In genomic region chr6:26202201-26202611, GRCh38 we compare ENCODE assay signal across 20 cellular contexts.
DNase-seq lines count a peak whose midpoint lies in the region; ATAC-seq and TF ChIP-seq lines count a peak whose summit lies in the region.
"Had no signal": no experiment of that assay in that cellular context is flagged by ENCODE, and none has a peak within 500 bp of the region (broad histone marks: within the 10 kb centered on the region; RNA-seq: fewer than 3 reads in every experiment).

No MANE protein-coding gene starts in this region.

- H3K27me3 Mint-ChIP-seq in activated CD8-positive, alpha-beta T cell treated with anti-CD3 and anti-CD28 coated beads, Interleukin-2, amount 10 ng/mL, durations not matched to agents 7 days and 5 days (ENCODE audit: low read depth) = no peaks in the 10 kb centered on the region
- H3K27me3 Mint-ChIP-seq in neural progenitor cell (ENCODE audit: insufficient read depth, low read depth) = peaks cover 8% of the 10 kb centered on the region
- H3K27me3 Mint-ChIP-seq in CD4-positive, alpha-beta memory T cell = peaks cover 0 to 3% of the 10 kb centered on the region in 2 donors

- POLR2A ChIA-PET in activated CD8-positive, alpha-beta T cell treated with anti-CD3 and anti-CD28 coated beads, Interleukin-2, amount 10 ng/mL, durations not matched to agents 7 days and 5 days (lab: Charles Lee) = interaction anchor here (1.3 to 30.7 kb wide), 7 partner anchors 7 to 176 kb away, joined by 18 to 2224 read pairs (median 1039); a partner anchor contains a TSS
- POLR2A ChIA-PET in CD4-positive, alpha-beta memory T cell (lab: Charles Lee; ENCODE audit: partially characterized antibody) = interaction anchor here (0.8 to 25.6 kb wide), 10 partner anchors 14 to 1691 kb away, joined by 3 to 2476 read pairs (median 71); a partner anchor contains a TSS

- peaks cover 18% of the 10 kb centered on the region for H3K36me3 Mint-ChIP-seq in activated CD8-positive, alpha-beta T cell treated with anti-CD3 and anti-CD28 coated beads, Interleukin-2, amount 10 ng/mL, durations not matched to agents 7 days and 5 days (ENCODE audit: low read depth)
- H3K36me3 Mint-ChIP-seq in neural progenitor cell = no peaks in the 10 kb centered on the region
- peaks cover 0 to 23% of the 10 kb centered on the region in 2 donors for H3K36me3 Mint-ChIP-seq in CD4-positive, alpha-beta memory T cell
- H3K36me3 Mint-ChIP-seq: CD14-positive monocyte had no signal

- H3K27me3 ChIP-seq in neural progenitor cell = no peaks in the 10 kb centered on the region
- no peaks in the 10 kb centered on the region for H3K27me3 ChIP-seq in CD4-positive, alpha-beta memory T cell (ENCODE audit: insufficient read depth, low read length)

- H3K9me3 Mint-ChIP-seq in activated CD8-positive, alpha-beta T cell treated with anti-CD3 and anti-CD28 coated beads, Interleukin-2, amount 10 ng/mL, durations not matched to agents 7 days and 5 days (ENCODE audit: insufficient read depth) = no peaks in the 10 kb centered on the region
- H3K9me3 Mint-ChIP-seq in neural progenitor cell = no peaks in the 10 kb centered on the region
- H3K9me3 Mint-ChIP-seq in CD4-positive, alpha-beta memory T cell = peaks cover 0 to 14% (median 0%) of the 10 kb centered on the region in 8 donors

- H3K4me3 Mint-ChIP-seq in activated CD8-positive, alpha-beta T cell treated with anti-CD3 and anti-CD28 coated beads, Interleukin-2, amount 10 ng/mL, durations not matched to agents 7 days and 5 days = no peak overlapping the region
- peak overlapping the region; percentile 52 for H3K4me3 Mint-ChIP-seq in neural progenitor cell
- H3K4me3 Mint-ChIP-seq in CD4-positive, alpha-beta memory T cell = no peak overlapping the region
- H3K4me3 Mint-ChIP-seq: CD14-positive monocyte had no signal

- H3K4me1 Mint-ChIP-seq in activated CD8-positive, alpha-beta T cell treated with anti-CD3 and anti-CD28 coated beads, Interleukin-2, amount 10 ng/mL, durations not matched to agents 7 days and 5 days (ENCODE audit: low read depth) = peaks cover 40% of the 10 kb centered on the region
- H3K4me1 Mint-ChIP-seq in neural progenitor cell = peaks cover 33% of the 10 kb centered on the region
- H3K4me1 Mint-ChIP-seq in CD4-positive, alpha-beta memory T cell = peaks cover 17 to 33% (median 25%) of the 10 kb centered on the region in 4 donors

- no peak overlapping the region for H2AFZ ChIP-seq in neural progenitor cell (replicated peaks)

- H4K20me1 ChIP-seq in neural progenitor cell (ENCODE audit: low read depth) = peaks cover 23% of the 10 kb centered on the region

- intact Hi-C loops in CD4-positive, alpha-beta memory T cell (cut with micrococcal nuclease) = no loop called here

- peaks cover 40% of the 10 kb centered on the region for H3K4me1 ChIP-seq in neural progenitor cell
- H3K4me1 ChIP-seq in CD4-positive, alpha-beta memory T cell (ENCODE audit: insufficient read depth, low read length) = peaks cover 44% of the 10 kb centered on the region

- H3K4me2 ChIP-seq in neural progenitor cell = no peak overlapping the region

- no peak for ATAC-seq in activated CD8-positive, alpha-beta T cell treated with anti-CD3 and anti-CD28 coated beads, Interleukin-2, amount 10 ng/mL, durations not matched to agents 7 days and 5 days
- ATAC-seq: activated CD4-positive, CD25-positive, alpha-beta regulatory T cell treated with anti-CD3 and anti-CD28 coated beads, Interleukin-2, amount 50 U/mL, for 24 hours; gastrocnemius medialis; upper lobe of right lung had no signal

- CTCF ChIA-PET in activated CD8-positive, alpha-beta T cell treated with anti-CD3 and anti-CD28 coated beads, Interleukin-2, amount 10 ng/mL, durations not matched to agents 7 days and 5 days (lab: Charles Lee) = no interaction called here
- CTCF ChIA-PET in CD4-positive, alpha-beta memory T cell (lab: Charles Lee; ENCODE audit: partially characterized antibody) = interaction anchor here (0.8 to 3.9 kb wide), 4 partner anchors 13 to 49 kb away, joined by 3 to 25 read pairs (median 10); a partner anchor contains a TSS

- no peak for TF ChIP-seq CTCF in neural progenitor cell (IDR thresholded peaks at IDR 0.05)
- TF ChIP-seq CTCF in GM20000 (IDR thresholded peaks at IDR 0.05; ENCODE audit: extremely low read depth, missing control alignments) = no peak

- H3K9ac ChIP-seq in neural progenitor cell = no peak overlapping the region

- no peak overlapping the region for H3K4me3 ChIP-seq in neural progenitor cell
- no peak overlapping the region for H3K4me3 ChIP-seq in CD4-positive, alpha-beta memory T cell (ENCODE audit: low read length in 2 of 2)
- H3K4me3 ChIP-seq: gastrocnemius medialis, skin epidermis, upper lobe of right lung had no signal

- H3K27ac ChIP-seq in KOPT-K1 (ENCODE audit: low read depth, low read length, poor library complexity, severe bottlenecking) = peak overlapping the region; percentile 93
- H3K27ac ChIP-seq in neural progenitor cell = no peak overlapping the region
- H3K27ac ChIP-seq in CD4-positive, alpha-beta memory T cell (ENCODE audit: low read depth, low read length) = no peak overlapping the region
- H3K27ac ChIP-seq: gastrocnemius medialis, KMS-11, skin epidermis, upper lobe of right lung had no signal

- H3F3A ChIP-seq in neural progenitor cell (ENCODE audit: low read depth) = peaks cover 92% of the 10 kb centered on the region

- peaks cover 53% of the 10 kb centered on the region for H3K79me2 ChIP-seq in neural progenitor cell (ENCODE audit: low read depth)

- DNase-seq in NCI-H82 (lab: John Stamatoyannopoulos, UW) = peak; percentile 42
- no peak for DNase-seq in NCI-H82 treated with DMSO at 0.1 percent for 48 hours (lab: John Stamatoyannopoulos, UW; ENCODE audit: unreplicated experiment)
- DNase-seq in activated CD8-positive, alpha-beta T cell treated with anti-CD3 and anti-CD28 coated beads, Interleukin-2, amount 10 ng/mL, durations not matched to agents 7 days and 5 days = peak; percentile 22
- no peak for DNase-seq in neural progenitor cell (ENCODE audit: low spot score)
- DNase-seq in NCI-H510A (lab: John Stamatoyannopoulos, UW) = no peak
- no peak for DNase-seq in GM20000 (ENCODE audit: low spot score)
- no peak for DNase-seq in CD4-positive, alpha-beta memory T cell
- DNase-seq: activated gamma-delta T cell; central memory CD4-positive, alpha-beta T cell; gastrocnemius medialis; NCI-H1048; NCI-H510A treated with DMSO at 0.1 percent for 48 hours; SIG-M5; stimulated activated CD4-positive, alpha-beta T cell treated with anti-CD3 and anti-CD28 coated beads, Interleukin-2, amount 100 ng/mL, for 48 hours; upper lobe of right lung had no signal

- H3K9me3 ChIP-seq in KOPT-K1 (ENCODE audit: insufficient read depth, low read length, poor library complexity, severe bottlenecking) (no peaks in the 10 kb centered on the region), neural progenitor cell (ENCODE audit: low read depth) (no peaks in the 10 kb centered on the region)
- H3K9me3 ChIP-seq in CD4-positive, alpha-beta memory T cell (ENCODE audit: control insufficient read depth in 1 of 2, low read length in 2 of 2) = no peaks in the 10 kb centered on the region
- H3K9me3 ChIP-seq: gastrocnemius medialis, upper lobe of right lung had no signal

- peak overlapping the region; percentile 30 for H3K27ac Mint-ChIP-seq in activated CD8-positive, alpha-beta T cell treated with anti-CD3 and anti-CD28 coated beads, Interleukin-2, amount 10 ng/mL, durations not matched to agents 7 days and 5 days
- peak overlapping the region; percentile 96 for H3K27ac Mint-ChIP-seq in neural progenitor cell
- H3K27ac Mint-ChIP-seq in CD4-positive, alpha-beta memory T cell = peak overlapping the region in 1 of 7 donors; percentile 12
- H3K27ac Mint-ChIP-seq: CD14-positive monocyte had no signal

- H3K36me3 ChIP-seq in KOPT-K1 (ENCODE audit: insufficient read depth, low read length) = no peaks in the 10 kb centered on the region
- no peaks in the 10 kb centered on the region for H3K36me3 ChIP-seq in neural progenitor cell
- no peaks in the 10 kb centered on the region for H3K36me3 ChIP-seq in CD4-positive, alpha-beta memory T cell (ENCODE audit: insufficient read depth, low read length)
- H3K36me3 ChIP-seq: gastrocnemius medialis, upper lobe of right lung had no signal

Comparison
In these comparisons a context has a peak if more than half of its experiments do, and no peak if none do; other contexts are left out.
1. DNase-seq: peak in NCI-H82 (single experiment) and activated CD8-positive, alpha-beta T cell treated with anti-CD3 and anti-CD28 coated beads, Interleukin-2, amount 10 ng/mL, durations not matched to agents 7 days and 5 days (single experiment); none in NCI-H82 treated with DMSO at 0.1 percent for 48 hours (single experiment), neural progenitor cell (single experiment), NCI-H510A (single experiment), GM20000 (single experiment) and CD4-positive, alpha-beta memory T cell (0 of 5).